8 cellular contexts compared by ENCODE assay signal in the genomic region with DNA sequence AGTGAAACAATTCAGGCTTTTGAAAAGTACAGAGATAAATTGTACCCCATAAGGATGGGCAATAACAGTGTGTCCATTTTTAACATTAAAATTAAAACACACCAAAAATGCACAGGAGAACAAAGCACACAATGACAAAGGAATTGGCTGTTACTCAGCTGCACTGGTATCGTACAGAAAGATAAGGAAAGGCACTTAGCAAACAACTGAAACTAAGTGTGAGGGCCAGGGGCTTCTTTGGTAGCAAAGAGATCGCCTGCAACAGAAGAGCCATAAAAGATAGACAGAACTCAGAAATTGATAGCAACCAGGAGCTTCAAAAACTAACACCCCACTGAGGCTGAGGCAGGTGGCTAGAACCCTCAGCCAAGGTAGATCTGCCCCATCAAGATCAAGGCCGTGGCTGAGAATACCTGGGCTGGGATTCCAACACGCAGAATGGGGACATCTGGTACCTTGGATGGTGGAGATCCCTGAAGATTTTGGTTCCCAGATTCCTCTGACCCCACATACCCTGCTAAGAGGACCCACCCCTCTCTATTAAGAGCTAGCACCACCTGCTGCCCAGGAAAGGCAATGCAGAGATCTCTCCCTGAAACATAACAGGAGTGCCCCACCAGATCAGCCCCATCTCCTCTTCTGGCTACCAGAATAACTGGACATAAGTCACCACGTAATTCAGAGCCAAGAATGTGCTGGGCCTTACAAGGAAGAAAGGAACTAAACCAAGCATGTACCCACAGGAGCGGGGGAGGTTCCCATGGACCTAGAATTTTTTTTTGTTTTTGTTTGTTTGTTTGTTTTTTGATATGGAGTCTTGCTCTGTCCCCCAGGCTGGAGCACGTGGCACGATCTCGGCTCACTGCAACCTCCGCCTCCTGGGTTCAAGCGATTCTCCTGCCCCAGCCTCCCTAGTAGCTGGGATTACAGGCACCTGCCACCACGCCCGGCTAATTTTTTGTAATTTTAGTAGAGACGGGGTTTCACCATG. TPM values are rescaled to one million over a fixed set of nuclear protein-coding genes. Genes with fewer than 3 reads are reported as not detected.
DNase-seq lines count a peak whose midpoint lies in the region; ATAC-seq and TF ChIP-seq lines count a peak whose summit lies in the region.

No MANE protein-coding gene starts in this region.

- H3K4me3 Mint-ChIP-seq in endodermal cell (no peak overlapping the region), osteocyte (ENCODE audit: unreplicated experiment) (no peak overlapping the region)

- H3K4me1 ChIP-seq in SK-N-SH (ENCODE audit: control insufficient read depth in 1 of 2, insufficient read depth in 2 of 2, low read depth in 1 of 2, low read length in 1 of 2) (peaks cover 22 to 29% of the 10 kb centered on the region in 2 experiments), endodermal cell (ENCODE audit: control insufficient read depth, insufficient read depth, low read length) (peaks cover 9% of the 10 kb centered on the region)

- H3K4me2 ChIP-seq in SK-N-SH, result no peak overlapping the region

- H3K9me3 ChIP-seq in SK-N-SH (no peaks in the 10 kb centered on the region), endodermal cell (ENCODE audit: control insufficient read depth, low read length) (no peaks in the 10 kb centered on the region)

- H2AFZ ChIP-seq in SK-N-SH (ENCODE audit: low read depth), result no peak overlapping the region

- H3K9me3 Mint-ChIP-seq in endodermal cell, result no peaks in the 10 kb centered on the region
- H3K9me3 Mint-ChIP-seq in osteocyte (ENCODE audit: unreplicated experiment), result no peaks in the 10 kb centered on the region

- no peaks in the 10 kb centered on the region for H3K9me2 ChIP-seq in SK-N-SH

- H3K9ac ChIP-seq in SK-N-SH (no peak overlapping the region), endodermal cell (ENCODE audit: extremely low read depth, low read length, poor library complexity, severe bottlenecking) (no peak overlapping the region)

- H3K36me3 ChIP-seq in SK-N-SH (replicated peaks in 1 of 2; ENCODE audit: control insufficient read depth in 1 of 2, insufficient read depth in 2 of 2, low read length in 1 of 2) (peaks cover 0 to 3% of the 10 kb centered on the region in 2 experiments), endodermal cell (ENCODE audit: control insufficient read depth, insufficient read depth, low read length) (no peaks in the 10 kb centered on the region)

- TF ChIP-seq CTCF in SK-N-SH (IDR thresholded peaks at IDR 0.05) (peak; percentile 82), endodermal cell (conservative IDR thresholded peaks at IDR 0.05) (peak; percentile 79), osteocyte (IDR thresholded peaks at IDR 0.05) (peak; percentile 68)

- H3F3A ChIP-seq in SK-N-SH (replicated peaks; ENCODE audit: insufficient read depth), result peaks cover 20% of the 10 kb centered on the region

- POLR2A ChIA-PET in SK-N-SH (lab: Yijun Ruan, JAX), result no interaction called here

- H3K27me3 ChIP-seq in SK-N-SH (ENCODE audit: insufficient read depth) (no peaks in the 10 kb centered on the region), endodermal cell (ENCODE audit: control insufficient read depth, insufficient read depth, low read length, poor library complexity, severe bottlenecking) (no peaks in the 10 kb centered on the region)

- CTCF ChIA-PET in SK-N-SH (lab: Yijun Ruan, JAX), result interaction anchor here (0.5 to 8.6 kb wide), 20 partner anchors 8 to 209 kb away, joined by 3 to 87 read pairs (median 5); partner anchors contain the start of gene PLEKHO1

- H3K27me3 Mint-ChIP-seq in endodermal cell (ENCODE audit: insufficient read depth), result no peaks in the 10 kb centered on the region
- no peaks in the 10 kb centered on the region for H3K27me3 Mint-ChIP-seq in osteocyte (ENCODE audit: unreplicated experiment)

- ATAC-seq in SK-N-SH treated with all-trans-retinoic acid at 6 μM for 48 hours (no peak), HG02885 (IDR thresholded peaks at IDR 0.05; ENCODE audit: poor library complexity, unreplicated experiment) (no peak), GM18498 (IDR thresholded peaks at IDR 0.05; ENCODE audit: unreplicated experiment) (no peak)

- H3K27ac Mint-ChIP-seq in endodermal cell (no peak overlapping the region), osteocyte (ENCODE audit: unreplicated experiment) (no peak overlapping the region)

- no peaks in the 10 kb centered on the region for H3K36me3 Mint-ChIP-seq in endodermal cell (ENCODE audit: low read depth)
- H3K36me3 Mint-ChIP-seq in osteocyte (ENCODE audit: unreplicated experiment), result peaks cover 3% of the 10 kb centered on the region

- no peak overlapping the region for H3K4me3 ChIP-seq in SK-N-SH (ENCODE audit: low read depth in 2 of 2, low read length in 1 of 2)
- H3K4me3 ChIP-seq in endodermal cell (ENCODE audit: low read length), result no peak overlapping the region

- TF ChIP-seq RAD21 in SK-N-SH (IDR thresholded peaks at IDR 0.05; ENCODE audit: low read length), result peak; percentile 69

- no peaks in the 10 kb centered on the region for H4K20me1 ChIP-seq in SK-N-SH (ENCODE audit: insufficient read depth)

- no peaks in the 10 kb centered on the region; the same call in 1 of the 2 replicates for H3K79me2 ChIP-seq in SK-N-SH (ENCODE audit: insufficient read depth)

- DNase-seq in SK-N-SH (peak; percentile 71), NCI-H2029 (lab: John Stamatoyannopoulos, UW) (peak; percentile 23), endodermal cell (peak; percentile 90), osteocyte (ENCODE audit: extremely low spot score, unreplicated experiment) (no peak)
- peak; percentile 28 for DNase-seq in activated CD4-positive, alpha-beta T cell treated with anti-CD3 and anti-CD28 coated beads for 1 hour

- no peak for TF ChIP-seq EP300 in SK-N-SH (IDR thresholded peaks at IDR 0.05; ENCODE audit: borderline replicate concordance in 1 of 2, low read depth in 1 of 2, low read length in 1 of 2)

- peaks cover 35% of the 10 kb centered on the region for H3K4me1 Mint-ChIP-seq in endodermal cell
- H3K4me1 Mint-ChIP-seq in osteocyte (ENCODE audit: unreplicated experiment), result peaks cover 32% of the 10 kb centered on the region

- H3K27ac ChIP-seq in SK-N-SH (ENCODE audit: low read depth in 2 of 2, low read length in 1 of 2) (no peak overlapping the region), endodermal cell (ENCODE audit: low read depth, low read length) (no peak overlapping the region)

- WGBS in SK-N-SH (ENCODE audit: low lambda C conversion rate), result 80% methylated on average over 14 of the region's 14 CpGs
- WGBS in endodermal cell (ENCODE audit: insufficient coverage in 1 of 2, insufficient read length in 1 of 2), 2 experiments, result 80 to 82% methylated on average over 5 to 14 of the region's 14 CpGs

TF ChIP-seq in SK-N-SH, 30 proteins besides CTCF, POLR2A, EP300 and RAD21 (continues in another document):
- no peak for TF ChIP-seq FOXM1 (IDR thresholded peaks at IDR 0.05; ENCODE audit: low read depth)
- TF ChIP-seq NRF1 (IDR thresholded peaks at IDR 0.05; ENCODE audit: low read depth, low read length), result no peak
- TF ChIP-seq PBX3 (IDR thresholded peaks at IDR 0.05), result no peak
- peak; percentile 61 for TF ChIP-seq SMC3 (IDR thresholded peaks at IDR 0.05; ENCODE audit: low read depth, low read length)
- no peak for TF ChIP-seq RCOR1 (IDR thresholded peaks at IDR 0.05; ENCODE audit: low read length)
- TF ChIP-seq, protein P1, sequence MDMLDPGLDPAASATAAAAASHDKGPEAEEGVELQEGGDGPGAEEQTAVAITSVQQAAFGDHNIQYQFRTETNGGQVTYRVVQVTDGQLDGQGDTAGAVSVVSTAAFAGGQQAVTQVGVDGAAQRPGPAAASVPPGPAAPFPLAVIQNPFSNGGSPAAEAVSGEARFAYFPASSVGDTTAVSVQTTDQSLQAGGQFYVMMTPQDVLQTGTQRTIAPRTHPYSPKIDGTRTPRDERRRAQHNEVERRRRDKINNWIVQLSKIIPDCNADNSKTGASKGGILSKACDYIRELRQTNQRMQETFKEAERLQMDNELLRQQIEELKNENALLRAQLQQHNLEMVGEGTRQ (IDR thresholded peaks at IDR 0.05; ENCODE audit: borderline replicate concordance, low read depth, low read length), result no peak

TF ChIP-seq in SK-N-SH treated with all-trans-retinoic acid at 6 μM for 48 hours, 23 proteins besides CTCF, POLR2A, EP300 and RAD21:
- TF ChIP-seq ARNTL (CRISPR knock-in tag; IDR thresholded peaks at IDR 0.05; ENCODE audit: borderline replicate concordance, low read depth) (no peak), ZFP30 (CRISPR knock-in tag; IDR thresholded peaks at IDR 0.05) (no peak)

RNA-seq across cellular contexts. Expression of gene PLEKHO1, which starts 16.2 kb away (rescaled TPM):
- 27.8 and 33.5 TPM in 2 replicates for polyA plus RNA-seq in SK-N-SH (2012; rRNA removed)
- 24.1 and 25.1 TPM in 2 replicates for polyA plus RNA-seq in SK-N-SH (2012; cell fraction: cytosol; rRNA removed)
- 54.0 and 65.5 TPM in 2 replicates for polyA plus RNA-seq in SK-N-SH (2012; cell fraction: nucleus; rRNA removed)
- total RNA-seq in endodermal cell, result 10 to 100 TPM; 42.9 to 46.0 TPM
- polyA plus RNA-seq in endodermal cell (2013, experiment 1 of 2), result 69.7 TPM
- 66.1 TPM for polyA plus RNA-seq in endodermal cell (2013, experiment 2 of 2)
- 50.1 and 52.2 TPM in 2 replicates for total RNA-seq in osteocyte
